33 cellular contexts compared by ENCODE assay signal in genomic region chr4:3026531-3026930, GRCh38. TPM values are rescaled to one million over a fixed set of nuclear protein-coding genes. Genes with fewer than 3 reads are reported as not detected.
"Had no signal": no experiment of that assay in that cellular context is flagged by ENCODE, and none has a peak within 500 bp of the region (broad histone marks: within the 10 kb centered on the region; RNA-seq: fewer than 3 reads in every experiment).

No MANE protein-coding gene starts in this region.

- H3K36me3 ChIP-seq: adrenal gland, gastrocnemius medialis had no signal

- H3K27me3 ChIP-seq: adrenal gland, body of pancreas, esophagus muscularis mucosa, gastrocnemius medialis had no signal

- H3K4me1 ChIP-seq: adrenal gland, body of pancreas, esophagus muscularis mucosa, foreskin keratinocyte, gastrocnemius medialis had no signal

- H3K9me3 Mint-ChIP-seq: activated naive CD8-positive, alpha-beta T cell treated with anti-CD3 and anti-CD28 coated beads for 36 hours had no signal

- H3K9me3 ChIP-seq: adrenal gland, body of pancreas, esophagus muscularis mucosa, gastrocnemius medialis had no signal

- H3K4me1 Mint-ChIP-seq: activated CD4-positive, alpha-beta T cell treated with anti-CD3 and anti-CD28 coated beads, Interleukin-2, amount 10 ng/mL, durations not matched to agents 24 days and 14 days; activated naive CD4-positive, alpha-beta T cell treated with anti-CD3 and anti-CD28 coated beads, Interleukin-2, amount 50 U/mL, for 24 hours; activated naive CD8-positive, alpha-beta T cell treated with anti-CD3 and anti-CD28 coated beads for 36 hours; activated naive CD8-positive, alpha-beta T cell treated with anti-CD3 and anti-CD28 coated beads, Interleukin-2, amount 50 U/mL, for 24 hours had no signal

- H3K4me3 Mint-ChIP-seq: activated CD4-positive, alpha-beta memory T cell treated with anti-CD3 and anti-CD28 coated beads for 36 hours; activated CD4-positive, alpha-beta T cell treated with anti-CD3 and anti-CD28 coated beads for 36 hours; activated CD4-positive, alpha-beta T cell treated with anti-CD3 and anti-CD28 coated beads, Interleukin-2, amount 10 ng/mL, durations not matched to agents 24 days and 14 days; activated CD8-positive, alpha-beta memory T cell treated with anti-CD3 and anti-CD28 coated beads, Interleukin-2, amount 10 ng/mL, durations not matched to agents 7 days and 5 days; activated CD8-positive, alpha-beta T cell treated with anti-CD3 and anti-CD28 coated beads, Interleukin-2, amount 10 ng/mL, durations not matched to agents 7 days and 5 days; activated naive CD4-positive, alpha-beta T cell treated with anti-CD3 and anti-CD28 coated beads, Interleukin-2, amount 50 U/mL, for 24 hours; activated naive CD8-positive, alpha-beta T cell treated with anti-CD3 and anti-CD28 coated beads for 36 hours; activated naive CD8-positive, alpha-beta T cell treated with anti-CD3 and anti-CD28 coated beads, Interleukin-2, amount 50 U/mL, for 24 hours; activated T-cell treated with anti-CD3 and anti-CD28 coated beads, Interleukin-2, amount 50 U/mL, for 24 hours; activated T-cell treated with anti-CD3 and anti-CD28 coated beads, Interleukin-2, amount 50 U/mL, for 72 hours had no signal

- H3K36me3 Mint-ChIP-seq: activated CD4-positive, alpha-beta memory T cell treated with anti-CD3 and anti-CD28 coated beads for 36 hours; activated naive CD4-positive, alpha-beta T cell treated with anti-CD3 and anti-CD28 coated beads, Interleukin-2, amount 50 U/mL, for 24 hours; activated naive CD8-positive, alpha-beta T cell treated with anti-CD3 and anti-CD28 coated beads for 36 hours had no signal

- H3K27ac ChIP-seq: adrenal gland, body of pancreas, epithelial cell of prostate, esophagus muscularis mucosa, foreskin keratinocyte, gastrocnemius medialis had no signal

- H3K4me3 ChIP-seq: adrenal gland, body of pancreas, esophagus muscularis mucosa, gastrocnemius medialis had no signal

- DNase-seq: activated CD4-positive, alpha-beta memory T cell treated with anti-CD3 and anti-CD28 coated beads for 36 hours; activated CD4-positive, alpha-beta T cell treated with anti-CD3 and anti-CD28 coated beads for 36 hours; activated CD4-positive, alpha-beta T cell treated with anti-CD3 and anti-CD28 coated beads, Interleukin-2, amount 10 ng/mL, durations not matched to agents 24 days and 14 days; activated CD4-positive, CD25-positive, alpha-beta regulatory T cell; activated CD4-positive, CD25-positive, alpha-beta regulatory T cell treated with anti-CD3 and anti-CD28 coated beads, Interleukin-2, amount 50 U/mL, for 72 hours; activated CD8-positive, alpha-beta memory T cell treated with anti-CD3 and anti-CD28 coated beads, Interleukin-2, amount 10 ng/mL, durations not matched to agents 7 days and 5 days; activated CD8-positive, alpha-beta memory T cell treated with anti-CD3 and anti-CD28 coated beads, Interleukin-2, amount 50 U/mL, for 4 hours; activated CD8-positive, alpha-beta T cell treated with anti-CD3 and anti-CD28 coated beads, Interleukin-2, amount 10 ng/mL, durations not matched to agents 7 days and 5 days; activated gamma-delta T cell; activated naive CD4-positive, alpha-beta T cell; activated naive CD8-positive, alpha-beta T cell treated with anti-CD3 and anti-CD28 coated beads for 36 hours; activated naive CD8-positive, alpha-beta T cell treated with anti-CD3 and anti-CD28 coated beads, Interleukin-2, amount 50 U/mL, for 24 hours; activated T-cell treated with anti-CD3 and anti-CD28 coated beads for 4 hours; activated T-cell treated with anti-CD3 and anti-CD28 coated beads, Interleukin-2, amount 50 U/mL, for 24 hours; activated T-cell treated with anti-CD3 and anti-CD28 coated beads, Interleukin-2, amount 50 U/mL, for 72 hours; adrenal gland; amygdala; body of pancreas; caudate nucleus; cortex of kidney; dermis blood vessel endothelial cell; effector CD4-positive, alpha-beta T cell; foreskin keratinocyte; gastrocnemius medialis; T-helper 2 cell had no signal

- H3K27me3 Mint-ChIP-seq: activated naive CD4-positive, alpha-beta T cell treated with anti-CD3 and anti-CD28 coated beads, Interleukin-2, amount 50 U/mL, for 24 hours; activated naive CD8-positive, alpha-beta T cell treated with anti-CD3 and anti-CD28 coated beads for 36 hours; activated naive CD8-positive, alpha-beta T cell treated with anti-CD3 and anti-CD28 coated beads, Interleukin-2, amount 50 U/mL, for 24 hours had no signal

- H3K27ac Mint-ChIP-seq: activated CD4-positive, alpha-beta memory T cell treated with anti-CD3 and anti-CD28 coated beads for 36 hours; activated CD4-positive, alpha-beta T cell treated with anti-CD3 and anti-CD28 coated beads for 36 hours; activated CD4-positive, alpha-beta T cell treated with anti-CD3 and anti-CD28 coated beads, Interleukin-2, amount 10 ng/mL, durations not matched to agents 24 days and 14 days; activated CD8-positive, alpha-beta memory T cell treated with anti-CD3 and anti-CD28 coated beads, Interleukin-2, amount 10 ng/mL, durations not matched to agents 7 days and 5 days; activated CD8-positive, alpha-beta T cell treated with anti-CD3 and anti-CD28 coated beads, Interleukin-2, amount 10 ng/mL, durations not matched to agents 7 days and 5 days; activated naive CD4-positive, alpha-beta T cell treated with anti-CD3 and anti-CD28 coated beads, Interleukin-2, amount 50 U/mL, for 24 hours; activated naive CD8-positive, alpha-beta T cell treated with anti-CD3 and anti-CD28 coated beads for 36 hours; activated naive CD8-positive, alpha-beta T cell treated with anti-CD3 and anti-CD28 coated beads, Interleukin-2, amount 50 U/mL, for 24 hours; activated T-cell treated with anti-CD3 and anti-CD28 coated beads, Interleukin-2, amount 50 U/mL, for 24 hours; activated T-cell treated with anti-CD3 and anti-CD28 coated beads, Interleukin-2, amount 50 U/mL, for 72 hours had no signal

- ATAC-seq: activated CD4-positive, alpha-beta T cell treated with anti-CD3 and anti-CD28 coated beads for 36 hours; activated CD8-positive, alpha-beta memory T cell treated with anti-CD3 and anti-CD28 coated beads, Interleukin-2, amount 10 ng/mL, durations not matched to agents 7 days and 5 days; activated CD8-positive, alpha-beta T cell treated with anti-CD3 and anti-CD28 coated beads, Interleukin-2, amount 10 ng/mL, durations not matched to agents 7 days and 5 days; activated naive CD8-positive, alpha-beta T cell treated with anti-CD3 and anti-CD28 coated beads, Interleukin-2, amount 50 U/mL, for 24 hours; activated T-cell treated with anti-CD3 and anti-CD28 coated beads, Interleukin-2, amount 50 U/mL, for 72 hours; body of pancreas; foreskin keratinocyte; gastrocnemius medialis had no signal

RNA-seq across cellular contexts. Expression of gene HTT-AS, which starts 47.8 kb away (rescaled TPM):
- total RNA-seq: activated CD4-positive, alpha-beta memory T cell treated with anti-CD3 and anti-CD28 coated beads for 36 hours; activated CD4-positive, alpha-beta T cell treated with anti-CD3 and anti-CD28 coated beads for 36 hours; activated CD4-positive, alpha-beta T cell treated with anti-CD3 and anti-CD28 coated beads, Interleukin-2, amount 10 ng/mL, durations not matched to agents 24 days and 14 days; activated CD8-positive, alpha-beta memory T cell treated with anti-CD3 and anti-CD28 coated beads for 36 hours; activated CD8-positive, alpha-beta memory T cell treated with anti-CD3 and anti-CD28 coated beads, Interleukin-2, amount 10 ng/mL, durations not matched to agents 7 days and 5 days; activated CD8-positive, alpha-beta T cell treated with anti-CD3 and anti-CD28 coated beads, Interleukin-2, amount 10 ng/mL, durations not matched to agents 7 days and 5 days; activated naive CD8-positive, alpha-beta T cell treated with anti-CD3 and anti-CD28 coated beads for 36 hours; activated T-cell treated with anti-CD3 and anti-CD28 coated beads, Interleukin-2, amount 50 U/mL, for 72 hours; adrenal gland; aorta; body of pancreas; chondrocyte; dermis blood vessel endothelial cell; endothelial cell of umbilical vein; esophagus muscularis mucosa; foreskin keratinocyte; gastrocnemius medialis; T-helper 1 cell treated with Interleukin-12 subunit alpha and Interleukin-12 subunit beta and Interleukin-4 antibody, amounts not matched to agents 30 ng/mL and 1 ng/mL, for 36 hours had no signal
- polyA plus RNA-seq: adrenal gland, aorta, endothelial cell of umbilical vein, foreskin keratinocyte had no signal
